In genomic region chr5:96254980-96255681, GRCh38 we compare ENCODE assay signal across 12 cellular contexts.
DNase-seq lines count a peak whose midpoint lies in the region; ATAC-seq and TF ChIP-seq lines count a peak whose summit lies in the region.
"Had no signal": no experiment of that assay in that cellular context is flagged by ENCODE, and none has a peak within 500 bp of the region (broad histone marks: within the 10 kb centered on the region; RNA-seq: fewer than 3 reads in every experiment).

No MANE protein-coding gene starts in this region.

- H3K4me1 Mint-ChIP-seq in stimulated activated naive B cell treated with anti-CD40 and anti-IgM and Interleukin-4, amounts not matched to agents 10 μg/mL and 1 μg/mL and 100 μg/mL, for 72 hours, result peaks cover 11 to 16% of the 10 kb centered on the region in 2 donors
- peaks cover 4% of the 10 kb centered on the region for H3K4me1 Mint-ChIP-seq in activated naive CD4-positive, alpha-beta T cell treated with anti-CD3 and anti-CD28 coated beads for 36 hours (ENCODE audit: low read depth)

- ATAC-seq in Panc1, result peak; percentile 93
- ATAC-seq in omental fat pad (ENCODE audit: low FRiP score), result peak; percentile 75
- ATAC-seq in stimulated activated naive B cell treated with anti-CD40 and anti-IgM and Interleukin-4, amounts not matched to agents 10 μg/mL and 1 μg/mL and 100 μg/mL, for 72 hours (replicated peaks), result no peak
- no peak for ATAC-seq in GM19324 (IDR thresholded peaks at IDR 0.05; ENCODE audit: low FRiP score, unreplicated experiment)

- no peaks in the 10 kb centered on the region for H3K9me3 Mint-ChIP-seq in stimulated activated naive B cell treated with anti-CD40 and anti-IgM and Interleukin-4, amounts not matched to agents 10 μg/mL and 1 μg/mL and 100 μg/mL, for 72 hours
- no peaks in the 10 kb centered on the region for H3K9me3 Mint-ChIP-seq in activated naive CD4-positive, alpha-beta T cell treated with anti-CD3 and anti-CD28 coated beads for 36 hours
- H3K9me3 Mint-ChIP-seq: activated naive CD8-positive, alpha-beta T cell treated with anti-CD3 and anti-CD28 coated beads for 36 hours had no signal

- no peak overlapping the region for H3K27ac Mint-ChIP-seq in stimulated activated naive B cell treated with anti-CD40 and anti-IgM and Interleukin-4, amounts not matched to agents 10 μg/mL and 1 μg/mL and 100 μg/mL, for 72 hours
- no peak overlapping the region for H3K27ac Mint-ChIP-seq in activated naive CD4-positive, alpha-beta T cell treated with anti-CD3 and anti-CD28 coated beads for 36 hours
- H3K27ac Mint-ChIP-seq: activated naive CD8-positive, alpha-beta T cell treated with anti-CD3 and anti-CD28 coated beads for 36 hours had no signal

- H3K27ac ChIP-seq in Panc1 (ENCODE audit: low read length), result peak overlapping the region; percentile 90
- peak overlapping the region; percentile 23 to 31 for H3K27ac ChIP-seq in esophagus (ENCODE audit: low read depth in 2 of 2, low read length in 1 of 2)

- H3K4me3 Mint-ChIP-seq in stimulated activated naive B cell treated with anti-CD40 and anti-IgM and Interleukin-4, amounts not matched to agents 10 μg/mL and 1 μg/mL and 100 μg/mL, for 72 hours, result no peak overlapping the region
- no peak overlapping the region for H3K4me3 Mint-ChIP-seq in activated naive CD4-positive, alpha-beta T cell treated with anti-CD3 and anti-CD28 coated beads for 36 hours
- H3K4me3 Mint-ChIP-seq: activated naive CD8-positive, alpha-beta T cell treated with anti-CD3 and anti-CD28 coated beads for 36 hours had no signal

- TF ChIP-seq CTCF in AG09319 (IDR thresholded peaks at IDR 0.05; ENCODE audit: low read depth, low read length), result no peak
- TF ChIP-seq CTCF in Panc1 (IDR thresholded peaks at IDR 0.05), result no peak
- no peak for TF ChIP-seq CTCF in omental fat pad (IDR thresholded peaks at IDR 0.05)

- no TSS peak for BruUV-seq in Panc1 (replicated peaks; lab: Mats Ljungman, UMichigan)

- POLR2A ChIA-PET in Panc1 (lab: Charles Lee), result no interaction called here

- DNase-seq in AG09319 (ENCODE audit: extremely low read depth, low read depth) (peak; percentile 91), Panc1 (ENCODE audit: low read depth, low spot score) (peak; percentile 73), omental fat pad (ENCODE audit: low spot score) (no peak)
- DNase-seq in activated CD8-positive, alpha-beta memory T cell treated with anti-CD3 and anti-CD28 coated beads, Interleukin-2, amount 50 U/mL, for 4 hours, result no peak
- no peak for DNase-seq in stimulated activated naive B cell treated with anti-CD40 and anti-IgM and Interleukin-4, amounts not matched to agents 10 μg/mL and 1 μg/mL and 100 μg/mL, for 72 hours
- no peak for DNase-seq in activated naive CD4-positive, alpha-beta T cell treated with anti-CD3 and anti-CD28 coated beads for 36 hours
- DNase-seq: activated CD4-positive, CD25-positive, alpha-beta regulatory T cell treated with anti-CD3 and anti-CD28 coated beads, Interleukin-2, amount 50 U/mL, for 72 hours; activated naive CD8-positive, alpha-beta T cell treated with anti-CD3 and anti-CD28 coated beads for 36 hours; midbrain; NCI-H1417 had no signal

- intact Hi-C loops in Panc1 (cut with micrococcal nuclease; ENCODE audit: unreplicated experiment), result no loop called here
- intact Hi-C loops in activated naive CD4-positive, alpha-beta T cell treated with anti-CD3 and anti-CD28 coated beads for 36 hours (cut with micrococcal nuclease), result no loop called here

- H3K4me3 ChIP-seq in Panc1 (ENCODE audit: low read depth in 2 of 2, low read length in 2 of 2) (0 out of 4 replicates have a peak overlapping the region, but pooled peaks of 1 of the 2 experiments have one; percentile 1), esophagus (ENCODE audit: low read depth in 1 of 2, low read length in 2 of 2) (no peak overlapping the region)

- H3K27me3 ChIP-seq in Panc1 (ENCODE audit: control insufficient read depth, insufficient read depth, low read length) (no peaks in the 10 kb centered on the region), esophagus (ENCODE audit: control insufficient read depth in 1 of 2, insufficient read depth in 2 of 2, low read length in 2 of 2) (no peaks in the 10 kb centered on the region)

- H3K9me3 ChIP-seq in Panc1 (ENCODE audit: control insufficient read depth, insufficient read depth, low read depth, low read length) (peaks cover 4% of the 10 kb centered on the region; the same call in 1 of the 2 replicates), esophagus (ENCODE audit: control insufficient read depth in 2 of 2, insufficient read depth in 1 of 2, low read depth in 1 of 2, low read length in 1 of 2) (no peaks in the 10 kb centered on the region)

- H3K27me3 Mint-ChIP-seq in stimulated activated naive B cell treated with anti-CD40 and anti-IgM and Interleukin-4, amounts not matched to agents 10 μg/mL and 1 μg/mL and 100 μg/mL, for 72 hours, result no peaks in the 10 kb centered on the region
- H3K27me3 Mint-ChIP-seq in activated naive CD4-positive, alpha-beta T cell treated with anti-CD3 and anti-CD28 coated beads for 36 hours (ENCODE audit: low read depth), result peaks cover 7% of the 10 kb centered on the region

- peaks cover 8% of the 10 kb centered on the region for H3K4me1 ChIP-seq in Panc1 (ENCODE audit: control insufficient read depth, insufficient read depth, low read length)
- H3K4me1 ChIP-seq in esophagus (ENCODE audit: control insufficient read depth in 2 of 2, insufficient read depth in 2 of 2, low read length in 1 of 2), result no peaks in the 10 kb centered on the region

- H3K36me3 ChIP-seq in Panc1 (ENCODE audit: control insufficient read depth, insufficient read depth, low read length) (no peaks in the 10 kb centered on the region), esophagus (ENCODE audit: control insufficient read depth in 2 of 2, insufficient read depth in 2 of 2, low read length in 1 of 2) (no peaks in the 10 kb centered on the region)

- CTCF ChIA-PET in Panc1 (lab: Charles Lee), result no interaction called here
- CTCF ChIA-PET in activated naive CD4-positive, alpha-beta T cell treated with anti-CD3 and anti-CD28 coated beads for 36 hours (lab: Charles Lee), result no interaction called here

- in situ Hi-C loops in Panc1 (cut with HindIII; ENCODE audit: low pct_unique_long_range_greater_than_20kb, low sequenced_read_pairs), result no loop called here

- WGBS in esophagus, 2 donors, result 15 to 28% methylated on average over 5 of the region's 5 CpGs

- no peaks in the 10 kb centered on the region for H3K36me3 Mint-ChIP-seq in stimulated activated naive B cell treated with anti-CD40 and anti-IgM and Interleukin-4, amounts not matched to agents 10 μg/mL and 1 μg/mL and 100 μg/mL, for 72 hours
- H3K36me3 Mint-ChIP-seq in activated naive CD4-positive, alpha-beta T cell treated with anti-CD3 and anti-CD28 coated beads for 36 hours (ENCODE audit: low read depth), result no peaks in the 10 kb centered on the region
- H3K36me3 Mint-ChIP-seq: activated naive CD8-positive, alpha-beta T cell treated with anti-CD3 and anti-CD28 coated beads for 36 hours had no signal

Comparison
In these comparisons a context has a peak if more than half of its experiments do, and no peak if none do; other contexts are left out.
1. DNase-seq: peak in AG09319 (single experiment) and Panc1 (single experiment); none in omental fat pad (single experiment), activated CD8-positive, alpha-beta memory T cell treated with anti-CD3 and anti-CD28 coated beads, Interleukin-2, amount 50 U/mL, for 4 hours (single experiment), stimulated activated naive B cell treated with anti-CD40 and anti-IgM and Interleukin-4, amounts not matched to agents 10 μg/mL and 1 μg/mL and 100 μg/mL, for 72 hours (single experiment) and activated naive CD4-positive, alpha-beta T cell treated with anti-CD3 and anti-CD28 coated beads for 36 hours (single experiment).
2. ATAC-seq: peak in Panc1 (single experiment) and omental fat pad (single experiment); none in stimulated activated naive B cell treated with anti-CD40 and anti-IgM and Interleukin-4, amounts not matched to agents 10 μg/mL and 1 μg/mL and 100 μg/mL, for 72 hours (0 of 2) and GM19324 (single experiment).